ENCODE assay signal across 31 cellular contexts in genomic region chr9:33030285-33030684, GRCh38. TPM values are rescaled to one million over a fixed set of nuclear protein-coding genes. Genes with fewer than 3 reads are reported as not detected.
DNase-seq lines count a peak whose midpoint lies in the region; ATAC-seq, FAIRE-seq and TF ChIP-seq lines count a peak whose summit lies in the region.
"Had no signal": no experiment of that assay in that cellular context is flagged by ENCODE, and none has a peak within 500 bp of the region (broad histone marks: within the 10 kb centered on the region; RNA-seq: fewer than 3 reads in every experiment).

No MANE protein-coding gene starts in this region.

- TF ChIP-seq CTCF in DND-41 (IDR thresholded peaks at IDR 0.05; ENCODE audit: borderline replicate concordance, extremely low read depth, low read length, poor library complexity, severe bottlenecking) (no peak), astrocyte (IDR thresholded peaks at IDR 0.05; ENCODE audit: insufficient read depth, low read depth, low read length) (no peak), neutrophil (IDR thresholded peaks at IDR 0.05) (no peak)

- peaks cover 51% of the 10 kb centered on the region for H3K4me1 Mint-ChIP-seq in activated CD4-positive, alpha-beta T cell treated with anti-CD3 and anti-CD28 coated beads, Interleukin-2, amount 10 ng/mL, durations not matched to agents 24 days and 14 days
- H3K4me1 Mint-ChIP-seq in astrocyte (ENCODE audit: low read depth, unreplicated experiment): peaks cover 43% of the 10 kb centered on the region

- no peak overlapping the region for H3K9ac ChIP-seq in DND-41 (ENCODE audit: low read depth, low read length)
- H3K9ac ChIP-seq in astrocyte (ENCODE audit: low read length): no peak overlapping the region

- H3K27me3 ChIP-seq in DND-41 (ENCODE audit: insufficient read depth, low read length, poor library complexity) (no peaks in the 10 kb centered on the region), astrocyte (ENCODE audit: insufficient read depth, low read length) (no peaks in the 10 kb centered on the region), neutrophil (no peaks in the 10 kb centered on the region)
- H3K27me3 ChIP-seq: adrenal gland, body of pancreas, dorsolateral prefrontal cortex, esophagus squamous epithelium, foreskin keratinocyte, heart right ventricle, MG63, upper lobe of right lung had no signal

- FAIRE-seq in astrocyte (lab: Jason Lieb, UNC): no peak
- no peak for FAIRE-seq in H54 (lab: Jason Lieb, UNC)
- FAIRE-seq: HTR-8/SVneo, K562 had no signal

- H3K27me3 Mint-ChIP-seq in activated CD4-positive, alpha-beta T cell treated with anti-CD3 and anti-CD28 coated beads, Interleukin-2, amount 10 ng/mL, durations not matched to agents 24 days and 14 days: no peaks in the 10 kb centered on the region
- H3K27me3 Mint-ChIP-seq in astrocyte (ENCODE audit: low read depth, unreplicated experiment): no peaks in the 10 kb centered on the region
- H3K27me3 Mint-ChIP-seq: CD4-positive, alpha-beta T cell; naive B cell; stimulated activated naive B cell treated with anti-CD40 and anti-IgM and Interleukin-4, amounts not matched to agents 10 μg/mL and 1 μg/mL and 100 μg/mL, for 72 hours had no signal

- no peaks in the 10 kb centered on the region for H3K9me3 ChIP-seq in DND-41 (ENCODE audit: insufficient read depth, low read length, severe bottlenecking)
- no peaks in the 10 kb centered on the region for H3K9me3 ChIP-seq in astrocyte (ENCODE audit: insufficient read depth, low read depth, low read length)
- H3K9me3 ChIP-seq in neutrophil: no peaks in the 10 kb centered on the region
- H3K9me3 ChIP-seq: adrenal gland, body of pancreas, esophagus squamous epithelium, heart right ventricle, MG63, upper lobe of right lung had no signal

- peak overlapping the region; percentile 83; the same call in 1 of the 2 replicates for H3K4me2 ChIP-seq in DND-41 (ENCODE audit: insufficient read depth, low read length)
- no peak overlapping the region for H3K4me2 ChIP-seq in astrocyte (ENCODE audit: low read length)
- H3K4me2 ChIP-seq: GM23338 had no signal

- H4K20me1 ChIP-seq in DND-41 (ENCODE audit: insufficient read depth, low read length) (peaks cover 87% of the 10 kb centered on the region), astrocyte (ENCODE audit: insufficient read depth, low read length) (peaks cover 94% of the 10 kb centered on the region)

- ATAC-seq in DND-41 (ENCODE audit: insufficient read depth, low read depth): no peak
- no peak for ATAC-seq in GM21576 (IDR thresholded peaks at IDR 0.05; ENCODE audit: unreplicated experiment)
- ATAC-seq in HG03571 (IDR thresholded peaks at IDR 0.05; ENCODE audit: unreplicated experiment): no peak
- ATAC-seq: body of pancreas; foreskin keratinocyte; GM23338; heart right ventricle; K562; stimulated activated naive B cell treated with anti-CD40 and anti-IgM and Interleukin-4, amounts not matched to agents 10 μg/mL and 1 μg/mL and 100 μg/mL, for 72 hours; upper lobe of right lung had no signal

- H3K36me3 Mint-ChIP-seq in activated CD4-positive, alpha-beta T cell treated with anti-CD3 and anti-CD28 coated beads, Interleukin-2, amount 10 ng/mL, durations not matched to agents 24 days and 14 days (ENCODE audit: low read depth): peaks cover 84% of the 10 kb centered on the region
- H3K36me3 Mint-ChIP-seq in astrocyte (ENCODE audit: low read depth, unreplicated experiment): peaks cover 23% of the 10 kb centered on the region

- H2AFZ ChIP-seq in DND-41 (ENCODE audit: low read depth, low read length): no peak overlapping the region
- no peak overlapping the region for H2AFZ ChIP-seq in astrocyte (ENCODE audit: low read depth, low read length)
- H2AFZ ChIP-seq: GM23338 had no signal

- intact Hi-C loops in activated CD4-positive, alpha-beta T cell treated with anti-CD3 and anti-CD28 coated beads, Interleukin-2, amount 10 ng/mL, durations not matched to agents 24 days and 14 days (cut with micrococcal nuclease): no loop called here

- H3K27ac ChIP-seq in DND-41 (ENCODE audit: low read length) (no peak overlapping the region), astrocyte (ENCODE audit: low read depth, low read length) (no peak overlapping the region), neutrophil (peak overlapping the region; percentile 56)
- H3K27ac ChIP-seq: foreskin keratinocyte, heart right ventricle had no signal

- H3K79me2 ChIP-seq in DND-41 (ENCODE audit: insufficient read depth, low read length) (peaks cover 99% of the 10 kb centered on the region), astrocyte (ENCODE audit: insufficient read depth, low read length) (peaks cover 98% of the 10 kb centered on the region)

- no peak for DNase-seq in activated CD4-positive, alpha-beta T cell treated with anti-CD3 and anti-CD28 coated beads, Interleukin-2, amount 10 ng/mL, durations not matched to agents 24 days and 14 days
- no peak for DNase-seq in activated CD4-positive, alpha-beta T cell treated with anti-CD3 and anti-CD28 coated beads for 48 hours
- DNase-seq in DND-41 (no peak), astrocyte (ENCODE audit: low read depth) (no peak), H54 (ENCODE audit: insufficient read length, low spot score) (no peak)
- DNase-seq: 8988T; activated CD4-positive, alpha-beta T cell treated with anti-CD3 and anti-CD28 coated beads, Interleukin-2, amount 50 U/mL, for 4 hours; activated CD4-positive, CD25-positive, alpha-beta regulatory T cell; activated gamma-delta T cell; adrenal gland; body of pancreas; CD4-positive, alpha-beta T cell; dorsolateral prefrontal cortex; esophagus squamous epithelium; foreskin keratinocyte; heart right ventricle; HFFc6; MG63; naive B cell; NCI-H1417; NCI-H2029 treated with DMSO at 0.1 percent for 48 hours; NCI-H526; OCI-M1; stimulated activated naive B cell treated with anti-CD40 and anti-IgM and Interleukin-4, amounts not matched to agents 10 μg/mL and 1 μg/mL and 100 μg/mL, for 72 hours; upper lobe of right lung had no signal

- no peak overlapping the region for H3K27ac Mint-ChIP-seq in activated CD4-positive, alpha-beta T cell treated with anti-CD3 and anti-CD28 coated beads, Interleukin-2, amount 10 ng/mL, durations not matched to agents 24 days and 14 days
- no peak overlapping the region for H3K27ac Mint-ChIP-seq in astrocyte (ENCODE audit: unreplicated experiment)
- H3K27ac Mint-ChIP-seq: GM23338; stimulated activated naive B cell treated with anti-CD40 and anti-IgM and Interleukin-4, amounts not matched to agents 10 μg/mL and 1 μg/mL and 100 μg/mL, for 72 hours had no signal

- TF ChIP-seq POLR2A in H54 (IDR thresholded peaks at IDR 0.05; ENCODE audit: low read depth, low read length): no peak

- H3K4me3 Mint-ChIP-seq in activated CD4-positive, alpha-beta T cell treated with anti-CD3 and anti-CD28 coated beads, Interleukin-2, amount 10 ng/mL, durations not matched to agents 24 days and 14 days: peak overlapping the region; percentile 49
- H3K4me3 Mint-ChIP-seq in astrocyte (ENCODE audit: unreplicated experiment): peak overlapping the region; percentile 3
- H3K4me3 Mint-ChIP-seq: GM23338; stimulated activated naive B cell treated with anti-CD40 and anti-IgM and Interleukin-4, amounts not matched to agents 10 μg/mL and 1 μg/mL and 100 μg/mL, for 72 hours had no signal

- H3K4me1 ChIP-seq in DND-41 (ENCODE audit: insufficient read depth, low read length) (peaks cover 51% of the 10 kb centered on the region), astrocyte (ENCODE audit: insufficient read depth, low read length) (peaks cover 14% of the 10 kb centered on the region), neutrophil (ENCODE audit: control insufficient read depth in 1 of 2, insufficient read depth in 1 of 2, low read depth in 1 of 2, low read length in 1 of 2) (peaks cover 34% of the 10 kb centered on the region in 2 experiments)

- H3K36me3 ChIP-seq in DND-41 (ENCODE audit: insufficient read depth, low read length) (peaks cover 96% of the 10 kb centered on the region), astrocyte (ENCODE audit: insufficient read depth, low read length) (peaks cover 62% of the 10 kb centered on the region), neutrophil (peaks cover 85% of the 10 kb centered on the region)

- no peaks in the 10 kb centered on the region for H3K9me3 Mint-ChIP-seq in activated CD4-positive, alpha-beta T cell treated with anti-CD3 and anti-CD28 coated beads, Interleukin-2, amount 10 ng/mL, durations not matched to agents 24 days and 14 days
- H3K9me3 Mint-ChIP-seq in astrocyte (ENCODE audit: unreplicated experiment): no peaks in the 10 kb centered on the region
- H3K9me3 Mint-ChIP-seq: CD4-positive, alpha-beta T cell; GM23338; HFFc6; naive B cell; stimulated activated naive B cell treated with anti-CD40 and anti-IgM and Interleukin-4, amounts not matched to agents 10 μg/mL and 1 μg/mL and 100 μg/mL, for 72 hours had no signal

- H3K4me3 ChIP-seq in DND-41 (ENCODE audit: low read depth in 1 of 2, low read length in 2 of 2) (no peak overlapping the region), astrocyte (ENCODE audit: insufficient read depth, low read depth, low read length) (no peak overlapping the region), neutrophil (ENCODE audit: low read depth in 1 of 2, low read length in 1 of 2) (no peak overlapping the region)
- H3K4me3 ChIP-seq: body of pancreas, esophagus squamous epithelium, GM23338, heart right ventricle, K562, MG63, upper lobe of right lung had no signal

RNA-seq across cellular contexts. Expression of gene DNAJA1, which starts 5.2 kb away (rescaled TPM):
- total RNA-seq in activated CD4-positive, alpha-beta T cell treated with anti-CD3 and anti-CD28 coated beads, Interleukin-2, amount 10 ng/mL, durations not matched to agents 24 days and 14 days: 319 and 328 TPM in 2 replicates
- 256 and 277 TPM in 2 replicates for total RNA-seq in astrocyte

RNA-seq across cellular contexts. Expression of gene APTX, which starts 28.9 kb away (rescaled TPM):
- total RNA-seq in activated CD4-positive, alpha-beta T cell treated with anti-CD3 and anti-CD28 coated beads, Interleukin-2, amount 10 ng/mL, durations not matched to agents 24 days and 14 days: 52.7 and 53.3 TPM in 2 replicates
- 37.3 and 37.8 TPM in 2 replicates for total RNA-seq in astrocyte

RNA-seq across cellular contexts. Expression of gene SMU1, which starts 46.2 kb away (rescaled TPM):
- total RNA-seq in activated CD4-positive, alpha-beta T cell treated with anti-CD3 and anti-CD28 coated beads, Interleukin-2, amount 10 ng/mL, durations not matched to agents 24 days and 14 days: 28.6 and 30.2 TPM in 2 replicates
- 21.5 and 22.9 TPM in 2 replicates for total RNA-seq in astrocyte
